12 cellular contexts compared by ENCODE assay signal in the genomic region with DNA sequence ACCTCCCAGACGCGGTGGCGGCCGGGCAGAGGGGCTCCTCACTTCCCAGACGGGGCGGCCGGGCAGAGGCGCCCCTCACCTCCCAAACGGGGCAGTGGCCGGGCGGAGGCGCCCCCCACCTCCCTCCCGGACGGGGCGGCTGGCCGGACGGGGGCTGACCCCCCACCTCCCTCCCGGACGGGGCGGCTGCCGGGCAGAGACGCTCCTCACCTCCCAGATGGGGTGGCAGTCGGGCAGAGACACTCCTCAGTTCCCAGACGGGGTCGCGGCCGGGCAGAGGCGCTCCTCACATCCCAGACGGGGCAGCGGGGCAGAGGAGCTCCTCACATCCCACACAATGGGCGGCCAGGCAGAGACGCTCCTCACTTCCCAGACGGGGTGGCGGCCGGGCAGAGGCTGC. TPM values are rescaled to one million over a fixed set of nuclear protein-coding genes. Genes with fewer than 3 reads are reported as not detected.
"Had no signal": no experiment of that assay in that cellular context is flagged by ENCODE, and none has a peak within 500 bp of the region (broad histone marks: within the 10 kb centered on the region; RNA-seq: fewer than 3 reads in every experiment).

No MANE protein-coding gene starts in this region.

RNA-seq across cellular contexts. Expression of gene KCNJ4, which starts 45.1 kb away (rescaled TPM):
- total RNA-seq: activated CD8-positive, alpha-beta T cell treated with anti-CD3 and anti-CD28 coated beads for 36 hours; activated naive CD4-positive, alpha-beta T cell treated with anti-CD3 and anti-CD28 coated beads for 36 hours; activated naive CD4-positive, alpha-beta T cell treated with anti-CD3 and anti-CD28 coated beads, Interleukin-2, amount 50 U/mL, for 72 hours; activated T-helper 2 cell treated with anti-CD3 and anti-CD28 coated beads, Interferon-gamma antibody, Interleukin-2, Interleukin-4, amounts not matched to agents 10 μg/mL and 5 μg/mL and 100 μg/mL, durations not matched to agents 14 hours and 24 hours and 36 hours; body of pancreas; bronchial epithelial cell; HepG2; MCF 10A; OCI-LY7; T-helper 1 cell treated with Interleukin-12 subunit alpha and Interleukin-12 subunit beta and Interleukin-4 antibody, amounts not matched to agents 30 ng/mL and 1 ng/mL, for 36 hours; T-helper 2 cell treated with Interferon-gamma antibody and Interleukin-4, amounts not matched to agents 100 ng/mL and 5 ng/mL, for 36 hours had no signal
- polyA plus RNA-seq: HepG2, IgD-negative memory B cell had no signal

RNA-seq across cellular contexts. Expression of gene KDELR3, which starts 58.0 kb away (rescaled TPM):
- total RNA-seq: OCI-LY7 had no signal
